23 cellular contexts compared by ENCODE assay signal in the genomic region with DNA sequence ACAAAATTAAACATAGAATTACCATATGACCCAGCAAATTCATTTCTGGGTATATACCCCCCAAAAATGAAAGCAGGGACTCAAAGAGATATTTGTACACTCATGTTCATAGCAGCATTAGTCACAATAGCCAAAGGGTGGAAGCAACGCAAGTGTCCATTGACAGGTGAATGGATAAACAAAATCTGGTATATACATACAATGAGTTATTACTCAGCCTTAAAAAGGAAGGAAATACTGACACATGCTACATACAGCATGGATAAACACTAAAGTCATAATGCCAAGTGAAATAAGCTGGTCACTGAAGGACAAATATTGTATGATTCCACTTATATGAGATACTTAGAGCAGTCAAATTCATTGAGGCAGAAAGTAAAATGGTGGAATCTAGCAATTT.
"Had no signal": no experiment of that assay in that cellular context is flagged by ENCODE, and none has a peak within 500 bp of the region (broad histone marks: within the 10 kb centered on the region; RNA-seq: fewer than 3 reads in every experiment).

No MANE protein-coding gene starts in this region.

- H3K4me1 ChIP-seq: ascending aorta had no signal

- H3K9ac ChIP-seq: KMS-11 had no signal

- H3K36me3 ChIP-seq: ascending aorta, MG63 had no signal

- H3K4me3 ChIP-seq: ascending aorta, body of pancreas, MG63 had no signal

- H3K27ac ChIP-seq: ascending aorta, body of pancreas, KMS-11 had no signal

- ATAC-seq: activated CD8-positive, alpha-beta memory T cell treated with anti-CD3 and anti-CD28 coated beads, Interleukin-2, amount 10 ng/mL, durations not matched to agents 7 days and 5 days; activated naive CD8-positive, alpha-beta T cell treated with anti-CD3 and anti-CD28 coated beads, Interleukin-2, amount 50 U/mL, for 24 hours; body of pancreas; T-helper 17 cell; WTC11 had no signal

- H3K4me2 ChIP-seq: KMS-11 had no signal

- H3K9me3 ChIP-seq: ascending aorta, body of pancreas, MG63 had no signal

- H3K27me3 ChIP-seq: ascending aorta, body of pancreas, MG63 had no signal

- FAIRE-seq: RCC 7860 had no signal

- DNase-seq: activated CD8-positive, alpha-beta memory T cell treated with anti-CD3 and anti-CD28 coated beads, Interleukin-2, amount 10 ng/mL, durations not matched to agents 7 days and 5 days; activated effector memory CD4-positive, alpha-beta T cell treated with anti-CD3 and anti-CD28 coated beads, Interleukin-2, amount 50 U/mL, for 16 hours; activated naive CD4-positive, alpha-beta T cell treated with Interleukin-2 at 50 U/mL for 16 hours; activated naive CD8-positive, alpha-beta T cell treated with anti-CD3 and anti-CD28 coated beads, Interleukin-2, amount 50 U/mL, for 24 hours; activated T-cell treated with anti-CD3 and anti-CD28 coated beads, Interleukin-2, amount 50 U/mL, for 24 hours; amniotic stem cell; body of pancreas; cerebellar nuclear complex; MG63; MV-4-11; NCI-H1105; NCI-H1436; NCI-H1694 treated with DMSO at 0.1 percent for 48 hours; NCI-H2081; NCI-H446; NCI-H524; SHP77 treated with DMSO at 0.1 percent for 48 hours; T-helper 17 cell; T-helper 9 cell had no signal
